20 cellular contexts compared by ENCODE assay signal in genomic region chr14:50854521-50854920, GRCh38. TPM values are rescaled to one million over a fixed set of nuclear protein-coding genes. Genes with fewer than 3 reads are reported as not detected.
DNase-seq lines count a peak whose midpoint lies in the region; FAIRE-seq and TF ChIP-seq lines count a peak whose summit lies in the region.
"Had no signal": no experiment of that assay in that cellular context is flagged by ENCODE, and none has a peak within 500 bp of the region (broad histone marks: within the 10 kb centered on the region; RNA-seq: fewer than 3 reads in every experiment).

No MANE protein-coding gene starts in this region.

- H3K23me2 ChIP-seq in H1 (ENCODE audit: low read depth, low read length): no peaks in the 10 kb centered on the region; the same call in 1 of the 2 replicates

- POLR2A ChIA-PET in H1 (lab: Charles Lee; ENCODE audit: partially characterized antibody): no interaction called here

- H3K4ac ChIP-seq in H1 (replicated peaks; ENCODE audit: insufficient read length, low read depth, low read length): no peak overlapping the region

- no peak overlapping the region for H2BK120ac ChIP-seq in H1 (replicated peaks; ENCODE audit: low read depth, low read length)

- WGBS in H1 (ENCODE audit: extremely low coverage in 1 of 2, insufficient coverage in 1 of 2, insufficient read length in 1 of 2, insufficient replicate concordance in 2 of 2, low coverage in 1 of 2, low lambda C conversion rate in 2 of 2, missing lambda C conversion rate in 1 of 2), 2 experiments: 97% methylated on average over 5 of the region's 5 CpGs; no CpG with 5 or more reads in 1 of the 2 experiments

- no peak overlapping the region for H4K8ac ChIP-seq in H1 (ENCODE audit: extremely low read depth, insufficient read depth, low read length)

- H3K18ac ChIP-seq in H1 (ENCODE audit: extremely low read depth, low read length): 0 out of 2 replicates have a peak overlapping the region, but pooled peaks have one; percentile 3

- peaks cover 3% of the 10 kb centered on the region for H3K4me1 Mint-ChIP-seq in progenitor cell of endocrine pancreas (ENCODE audit: low read depth)
- H3K4me1 Mint-ChIP-seq: T-helper 17 cell had no signal

- H3K79me2 ChIP-seq in Loucy (ENCODE audit: insufficient read depth, low read length) (no peaks in the 10 kb centered on the region), H1 (ENCODE audit: control insufficient read depth in 1 of 2, insufficient read depth in 2 of 2, low read length in 2 of 2) (no peaks in the 10 kb centered on the region)

- H2BK15ac ChIP-seq in H1 (ENCODE audit: low read length): 0 out of 2 replicates have a peak overlapping the region, but pooled peaks have one; percentile 33

- no peak overlapping the region for H2BK5ac ChIP-seq in H1 (ENCODE audit: low read depth, low read length)

- no peaks in the 10 kb centered on the region for H3K9me2 ChIP-seq in Loucy (replicated peaks; ENCODE audit: low read depth, low read length)

- TF ChIP-seq RAD21 in H1 (IDR thresholded peaks at IDR 0.05 in 1 of 2, conservative IDR thresholded peaks at IDR 0.05 in 1 of 2; ENCODE audit: low read depth in 2 of 2, low read length in 2 of 2): no peak

- no peak overlapping the region for H3K27ac Mint-ChIP-seq in progenitor cell of endocrine pancreas
- H3K27ac Mint-ChIP-seq: T-helper 17 cell had no signal

- H4K20me1 ChIP-seq in BLaER1 (no peaks in the 10 kb centered on the region), Loucy (ENCODE audit: insufficient read depth, low read length, poor library complexity, severe bottlenecking) (no peaks in the 10 kb centered on the region), H1 (replicated peaks in 1 of 2; ENCODE audit: control insufficient read depth in 1 of 2, insufficient read depth in 2 of 2, low read length in 2 of 2) (no peaks in the 10 kb centered on the region)

- H2AFZ ChIP-seq in Loucy (ENCODE audit: low read length) (peak overlapping the region; percentile 6), H1 (ENCODE audit: low read length) (no peak overlapping the region)

- H2AK5ac ChIP-seq in H1 (ENCODE audit: low read depth, low read length): peak overlapping the region; percentile 60; the same call in 1 of the 2 replicates

- no peak for TF ChIP-seq EP300 in H1 (IDR thresholded peaks at IDR 0.05; ENCODE audit: borderline replicate concordance in 1 of 2, low read depth in 2 of 2, low read length in 2 of 2)

- H3K9me3 ChIP-seq in BLaER1 (no peaks in the 10 kb centered on the region), Loucy (ENCODE audit: insufficient read depth, low read depth, low read length) (no peaks in the 10 kb centered on the region), H1 (ENCODE audit: insufficient read depth in 2 of 2, low read depth in 1 of 2, low read length in 1 of 2) (no peaks in the 10 kb centered on the region), kidney (ENCODE audit: control insufficient read depth in 1 of 2, low read length in 2 of 2) (no peaks in the 10 kb centered on the region)

- H3K9ac ChIP-seq in BLaER1: no peak overlapping the region
- H3K9ac ChIP-seq in Loucy (ENCODE audit: low read depth, low read length, poor library complexity, severe bottlenecking): peak overlapping the region; percentile 53
- H3K9ac ChIP-seq in H1 (replicated peaks in 1 of 4; ENCODE audit: extremely low read depth in 1 of 4, low read depth in 3 of 4, low read length in 3 of 4): no peak overlapping the region
- no peak overlapping the region for H3K9ac ChIP-seq in kidney (ENCODE audit: low read length in 2 of 2)

- H3K14ac ChIP-seq in H1 (ENCODE audit: insufficient read length): no peak overlapping the region

- no peaks in the 10 kb centered on the region for H3K36me3 ChIP-seq in BLaER1
- H3K36me3 ChIP-seq in Loucy (ENCODE audit: insufficient read depth, low read length): no peaks in the 10 kb centered on the region
- no peaks in the 10 kb centered on the region for H3K36me3 ChIP-seq in H1 (ENCODE audit: control insufficient read depth in 2 of 4, insufficient read depth in 4 of 4, low read length in 3 of 4)
- no peaks in the 10 kb centered on the region for H3K36me3 ChIP-seq in kidney (ENCODE audit: control insufficient read depth in 1 of 2, insufficient read depth in 2 of 2, low read length in 2 of 2)

- no peaks in the 10 kb centered on the region for H3K9me3 Mint-ChIP-seq in progenitor cell of endocrine pancreas (ENCODE audit: low read depth)

- peak overlapping the region; percentile 57 for H3K4me2 ChIP-seq in BLaER1
- H3K4me2 ChIP-seq in Loucy (ENCODE audit: low read depth, low read length, poor library complexity, severe bottlenecking): peak overlapping the region; percentile 33
- no peak overlapping the region for H3K4me2 ChIP-seq in H1 (ENCODE audit: insufficient read depth in 1 of 2, low read depth in 2 of 2, low read length in 2 of 2)

- no peak overlapping the region for H2BK20ac ChIP-seq in H1 (ENCODE audit: low read length)

- no peak overlapping the region for H3K56ac ChIP-seq in H1 (replicated peaks; ENCODE audit: insufficient read length, low read depth, low read length)

- no peak overlapping the region for H3K23ac ChIP-seq in H1 (ENCODE audit: insufficient read length)

- H3K27me3 Mint-ChIP-seq in progenitor cell of endocrine pancreas: peaks cover 28% of the 10 kb centered on the region
- H3K27me3 Mint-ChIP-seq: T-helper 17 cell had no signal

- H2BK12ac ChIP-seq in H1 (ENCODE audit: low read depth, low read length): no peak overlapping the region

- intact Hi-C loops in kidney (cut with DNase I): no loop called here

- H3K27ac ChIP-seq in BLaER1 (no peak overlapping the region), H1 (ENCODE audit: low read depth, low read length) (no peak overlapping the region), kidney (ENCODE audit: low read depth in 2 of 2, low read length in 2 of 2) (no peak overlapping the region)
- H3K27ac ChIP-seq: C4-2B had no signal

- CTCF ChIA-PET in H1 (lab: Charles Lee; ENCODE audit: partially characterized antibody): interaction anchor here (0.9 to 1.6 kb wide), 7 partner anchors 9 to 81 kb away, joined by 3 to 5 read pairs (median 4); no protein-coding TSS in a partner anchor

- H3K4me3 ChIP-seq in BLaER1 (no peak overlapping the region), Loucy (ENCODE audit: low read length, poor library complexity, severe bottlenecking) (peak overlapping the region; percentile 10), H1 (ENCODE audit: extremely low read depth in 1 of 4, insufficient read depth in 2 of 4, low read depth in 3 of 4, low read length in 4 of 4) (no peak overlapping the region), kidney (ENCODE audit: low read length in 2 of 2) (no peak overlapping the region)
- H3K4me3 ChIP-seq: K562 had no signal

- TF ChIP-seq CTCF in Loucy (conservative IDR thresholded peaks at IDR 0.05; ENCODE audit: low read length): no peak
- no peak for TF ChIP-seq CTCF in H1 (IDR thresholded peaks at IDR 0.05; ENCODE audit: control extremely low read depth in 1 of 3, insufficient read depth in 1 of 3, low read depth in 1 of 3, low read length in 3 of 3)
- no peak for TF ChIP-seq CTCF in kidney (IDR thresholded peaks at IDR 0.05; ENCODE audit: borderline replicate concordance, extremely low read depth, insufficient read depth)
- no peak for TF ChIP-seq CTCF in progenitor cell of endocrine pancreas (IDR thresholded peaks at IDR 0.05; ENCODE audit: unreplicated experiment)

- H3K4me1 ChIP-seq in BLaER1: peaks cover 32% of the 10 kb centered on the region
- H3K4me1 ChIP-seq in Loucy (ENCODE audit: insufficient read depth, low read length, poor library complexity, severe bottlenecking): peaks cover 34% of the 10 kb centered on the region
- H3K4me1 ChIP-seq in H1 (replicated peaks in 1 of 4; ENCODE audit: control insufficient read depth in 3 of 4, insufficient read depth in 4 of 4, low read length in 3 of 4): peaks cover 0 to 3% (median 1%) of the 10 kb centered on the region in 4 experiments; a peak in 2 of 7 replicates
- H3K4me1 ChIP-seq in kidney (ENCODE audit: control insufficient read depth in 1 of 2, insufficient read depth in 1 of 2, low read depth in 1 of 2, low read length in 2 of 2): peaks cover 0 to 3% of the 10 kb centered on the region in 2 donors

- H4K91ac ChIP-seq in H1 (replicated peaks; ENCODE audit: insufficient read length, low read length): no peak overlapping the region

- H3F3A ChIP-seq in Loucy (ENCODE audit: low read depth): 0 out of 2 replicates have a peak, but pooled peaks cover 3% of the 10 kb centered on the region

- no peak overlapping the region for H4K5ac ChIP-seq in H1 (ENCODE audit: insufficient read length, low read depth, low read length)

- no peaks in the 10 kb centered on the region for H3K27me3 ChIP-seq in BLaER1
- H3K27me3 ChIP-seq in Loucy (ENCODE audit: insufficient read depth, low read length, poor library complexity, severe bottlenecking): no peaks in the 10 kb centered on the region
- no peaks in the 10 kb centered on the region for H3K27me3 ChIP-seq in H1 (replicated peaks in 1 of 4; ENCODE audit: control insufficient read depth in 3 of 4, extremely low read depth in 1 of 4, insufficient read depth in 3 of 4, low read length in 3 of 4)

- H3K4me3 Mint-ChIP-seq in progenitor cell of endocrine pancreas (ENCODE audit: low read depth): no peak overlapping the region
- H3K4me3 Mint-ChIP-seq: T-helper 17 cell had no signal

- FAIRE-seq in GM12891 (lab: Jason Lieb, UNC): peak; percentile 23
- no peak for FAIRE-seq in H1 (lab: Jason Lieb, UNC)
- FAIRE-seq in kidney (lab: Jason Lieb, UNC): no peak
- FAIRE-seq: GM19239, K562 had no signal

- DNase-seq in GM12891 (ENCODE audit: insufficient read length, low spot score) (no peak), H1 (ENCODE audit: low read depth in 1 of 2, low spot score in 2 of 2) (no peak), kidney (no peak), NCI-H1105 treated with DMSO at 0.1 percent for 48 hours (lab: John Stamatoyannopoulos, UW) (no peak), progenitor cell of endocrine pancreas (ENCODE audit: low spot score, unreplicated experiment) (no peak)
- DNase-seq: 8988T, NCI-H1694, NCI-H2081, NCI-H2171, NCI-H524 treated with DMSO at 0.1 percent for 48 hours, SW 1271, T-helper 17 cell had no signal

- no peaks in the 10 kb centered on the region for H3K79me1 ChIP-seq in H1 (ENCODE audit: low read depth, low read length)

- no peaks in the 10 kb centered on the region for H3K36me3 Mint-ChIP-seq in progenitor cell of endocrine pancreas (ENCODE audit: insufficient read depth)

- TF ChIP-seq POLR2A in GM12891 (IDR thresholded peaks at IDR 0.05; ENCODE audit: low read depth, low read length) (no peak), H1 (IDR thresholded peaks at IDR 0.05; ENCODE audit: control extremely low read depth in 1 of 2, low read depth in 2 of 2, low read length in 2 of 2) (no peak)

RNA-seq across cellular contexts. Expression of gene ABHD12B, which starts 17.3 kb away (rescaled TPM):
- polyA plus RNA-seq in GM12891 (2012; ENCODE audit: low read depth, missing spikeins): not detected
- 102 and 110 TPM in 2 replicates for total RNA-seq in H1 (2021; fragmentation: NEBNext Ultra II Directional; extraction: Animal tissue kit (Norgen Biotek cat#: 25700))
- polyA plus RNA-seq in H1 (2011; rRNA removed): 3.9 and 4.0 TPM in 2 replicates
- polyA plus RNA-seq in H1 (2011; cell fraction: cytosol; rRNA removed): 5.3 TPM
- polyA plus RNA-seq in H1 (2011; cell fraction: nucleus; rRNA removed): 3.1 TPM
- 5.1 to 10.9 TPM (median 6.5 TPM) in 4 replicates for polyA plus RNA-seq in H1 (2012, experiment 1 of 2)
- polyA plus RNA-seq in H1 (2012, experiment 2 of 2): 4.8 TPM
- polyA plus RNA-seq in H1 (2013, experiment 1 of 2): 17.7 TPM
- polyA plus RNA-seq in H1 (2013, experiment 2 of 2): 16.7 TPM
- polyA minus RNA-seq in H1 (2011; rRNA and poly(A)+ RNA removed): 2.7 TPM in 2 replicates
- polyA minus RNA-seq in H1 (2011; cell fraction: cytosol; rRNA and poly(A)+ RNA removed): 53.6 TPM
- polyA minus RNA-seq in H1 (2011; cell fraction: nucleus; rRNA and poly(A)+ RNA removed): 3.5 TPM
- not detected for total RNA-seq in kidney
- 0.88 TPM for polyA plus RNA-seq in kidney (ENCODE audit: insufficient read depth, low read depth, low replicate concordance)
- total RNA-seq in progenitor cell of endocrine pancreas: not detected in 2 replicates
- total RNA-seq: H4, K562, Right ventricle myocardium inferior, SK-MEL-5, T-helper 17 cell had no signal
- polyA plus RNA-seq: K562 had no signal

RNA-seq across cellular contexts. Expression of gene NIN, which starts 23.6 kb away (rescaled TPM):
- polyA plus RNA-seq in GM12891 (2012; ENCODE audit: low read depth, missing spikeins): 41.6 TPM
- 21.3 and 21.9 TPM in 2 replicates for total RNA-seq in H1 (2021; fragmentation: NEBNext Ultra II Directional; extraction: Animal tissue kit (Norgen Biotek cat#: 25700))
- polyA plus RNA-seq in H1 (2011; rRNA removed) (3.2 and 4.8 TPM in 2 replicates), kidney (ENCODE audit: insufficient read depth, low read depth, low replicate concordance) (3.6 TPM)
- polyA plus RNA-seq in H1 (2011; cell fraction: cytosol; rRNA removed): 5.5 TPM
- polyA plus RNA-seq in H1 (2011; cell fraction: nucleus; rRNA removed): 10.8 TPM
- 9.4 to 16.0 TPM (median 10.3 TPM) in 4 replicates for polyA plus RNA-seq in H1 (2012, experiment 1 of 2)
- 2.1 TPM for polyA plus RNA-seq in H1 (2012, experiment 2 of 2)
- 11.2 TPM for polyA plus RNA-seq in H1 (2013, experiment 1 of 2)
- 11.8 TPM for polyA plus RNA-seq in H1 (2013, experiment 2 of 2)
- polyA minus RNA-seq in H1 (2011; rRNA and poly(A)+ RNA removed): 17.7 and 19.6 TPM in 2 replicates
- polyA minus RNA-seq in H1 (2011; cell fraction: cytosol; rRNA and poly(A)+ RNA removed): 13.7 TPM
- polyA minus RNA-seq in H1 (2011; cell fraction: nucleus; rRNA and poly(A)+ RNA removed): 27.0 TPM
- total RNA-seq in kidney (40.0 TPM), progenitor cell of endocrine pancreas (21.0 and 22.2 TPM in 2 replicates)

Comparison
In these comparisons a context has a peak if more than half of its experiments do, and no peak if none do; other contexts are left out.
1. H3K4me2 ChIP-seq: peak in BLaER1 (single experiment) and Loucy (single experiment); none in H1 (0 of 2).
2. RNA of gene ABHD12B, which starts 17.3 kb away (total RNA-seq): 102 to 110 TPM in H1; not detected in kidney (single experiment) and not detected in progenitor cell of endocrine pancreas; every median in the first group is over 10 times any median in the second.